Comparison of ENCODE assay signal across 37 cellular contexts in the genomic region with DNA sequence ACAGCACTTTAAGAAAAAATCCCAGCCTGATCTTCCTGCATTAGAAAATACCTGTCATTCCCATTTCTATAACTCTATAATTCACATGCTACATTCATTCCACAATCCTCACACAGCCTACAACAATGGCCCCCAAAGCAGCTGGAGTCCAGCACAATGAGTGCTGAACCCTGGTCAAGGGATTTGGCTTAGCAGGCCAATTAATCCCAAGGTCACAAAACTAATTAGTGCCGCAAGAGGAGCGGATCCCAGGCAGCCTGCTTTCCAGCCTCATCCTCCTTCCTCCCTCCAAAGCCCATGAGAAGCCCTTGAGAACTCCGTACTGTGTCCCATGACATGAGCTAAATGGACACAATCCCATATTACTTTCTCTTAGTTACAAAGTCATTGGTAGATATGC.
"Had no signal": no experiment of that assay in that cellular context is flagged by ENCODE, and none has a peak within 500 bp of the region (broad histone marks: within the 10 kb centered on the region; RNA-seq: fewer than 3 reads in every experiment).

No MANE protein-coding gene starts in this region.

- FAIRE-seq: colon, endometrium, endothelial cell of umbilical vein, frontal cortex had no signal

- H3K9me3 Mint-ChIP-seq: activated CD4-positive, alpha-beta T cell treated with anti-CD3 and anti-CD28 coated beads, Interleukin-2, amount 10 ng/mL, durations not matched to agents 24 days and 14 days; activated T-helper 1 cell treated with anti-CD3 and anti-CD28 coated beads, Interleukin-12 subunit alpha, Interleukin-12 subunit beta, Interleukin-2, Interleukin-4 antibody, amounts not matched to agents 30 ng/mL and 10 ng/mL and 1 ng/mL, durations not matched to agents 14 hours and 24 hours and 36 hours; activated T-helper 2 cell treated with anti-CD3 and anti-CD28 coated beads, Interferon-gamma antibody, Interleukin-2, Interleukin-4, amounts not matched to agents 10 μg/mL and 5 μg/mL and 100 μg/mL, durations not matched to agents 14 hours and 24 hours and 36 hours; effector memory CD8-positive, alpha-beta T cell; T-helper 2 cell treated with Interferon-gamma antibody and Interleukin-4, amounts not matched to agents 5 μg/mL and 100 μg/mL, for 36 hours had no signal

- H3K4me1 ChIP-seq: adrenal gland, body of pancreas, esophagus squamous epithelium had no signal

- ATAC-seq: activated CD4-positive, alpha-beta T cell treated with anti-CD3 and anti-CD28 coated beads for 36 hours; activated CD8-positive, alpha-beta memory T cell treated with anti-CD3 and anti-CD28 coated beads, Interleukin-2, amount 10 ng/mL, durations not matched to agents 7 days and 5 days; activated CD8-positive, alpha-beta T cell treated with anti-CD3 and anti-CD28 coated beads, Interleukin-2, amount 10 ng/mL, durations not matched to agents 7 days and 5 days; activated naive CD8-positive, alpha-beta T cell treated with anti-CD3 and anti-CD28 coated beads, Interleukin-2, amount 50 U/mL, for 24 hours; body of pancreas; effector memory CD8-positive, alpha-beta T cell; T-helper 17 cell had no signal

- H3K4me3 Mint-ChIP-seq: activated CD4-positive, alpha-beta memory T cell treated with anti-CD3 and anti-CD28 coated beads for 36 hours; activated CD4-positive, alpha-beta T cell treated with anti-CD3 and anti-CD28 coated beads for 36 hours; activated CD4-positive, alpha-beta T cell treated with anti-CD3 and anti-CD28 coated beads, Interleukin-2, amount 10 ng/mL, durations not matched to agents 24 days and 14 days; activated CD8-positive, alpha-beta memory T cell treated with anti-CD3 and anti-CD28 coated beads, Interleukin-2, amount 10 ng/mL, durations not matched to agents 7 days and 5 days; activated CD8-positive, alpha-beta T cell treated with anti-CD3 and anti-CD28 coated beads, Interleukin-2, amount 10 ng/mL, durations not matched to agents 7 days and 5 days; activated naive CD4-positive, alpha-beta T cell treated with anti-CD3 and anti-CD28 coated beads for 36 hours; activated naive CD4-positive, alpha-beta T cell treated with anti-CD3 and anti-CD28 coated beads, Interleukin-2, amount 50 U/mL, for 24 hours; activated naive CD8-positive, alpha-beta T cell treated with anti-CD3 and anti-CD28 coated beads for 36 hours; activated naive CD8-positive, alpha-beta T cell treated with anti-CD3 and anti-CD28 coated beads, Interleukin-2, amount 50 U/mL, for 24 hours; activated T-helper 1 cell treated with anti-CD3 and anti-CD28 coated beads, Interleukin-12 subunit alpha, Interleukin-12 subunit beta, Interleukin-2, Interleukin-4 antibody, amounts not matched to agents 30 ng/mL and 10 ng/mL and 1 ng/mL, durations not matched to agents 14 hours and 24 hours and 36 hours; effector memory CD8-positive, alpha-beta T cell; T-helper 17 cell; T-helper 2 cell treated with Interferon-gamma antibody and Interleukin-4, amounts not matched to agents 5 μg/mL and 100 μg/mL, for 36 hours had no signal

- H3K36me3 ChIP-seq: adrenal gland, esophagus squamous epithelium had no signal

- DNase-seq: activated CD4-positive, alpha-beta memory T cell treated with anti-CD3 and anti-CD28 coated beads for 36 hours; activated CD4-positive, alpha-beta T cell treated with anti-CD3 and anti-CD28 coated beads for 36 hours; activated CD4-positive, alpha-beta T cell treated with anti-CD3 and anti-CD28 coated beads, Interleukin-2, amount 10 ng/mL, durations not matched to agents 24 days and 14 days; activated CD4-positive, CD25-positive, alpha-beta regulatory T cell; activated CD4-positive, CD25-positive, alpha-beta regulatory T cell treated with anti-CD3 and anti-CD28 coated beads, Interleukin-2, amount 50 U/mL, for 72 hours; activated CD8-positive, alpha-beta memory T cell treated with anti-CD3 and anti-CD28 coated beads, Interleukin-2, amount 10 ng/mL, durations not matched to agents 7 days and 5 days; activated CD8-positive, alpha-beta memory T cell treated with anti-CD3 and anti-CD28 coated beads, Interleukin-2, amount 50 U/mL, for 4 hours; activated CD8-positive, alpha-beta T cell treated with anti-CD3 and anti-CD28 coated beads, Interleukin-2, amount 10 ng/mL, durations not matched to agents 7 days and 5 days; activated effector memory CD4-positive, alpha-beta T cell treated with anti-CD3 and anti-CD28 coated beads, Interleukin-2, amount 50 U/mL, for 16 hours; activated naive CD4-positive, alpha-beta T cell treated with anti-CD3 and anti-CD28 coated beads for 36 hours; activated naive CD8-positive, alpha-beta T cell treated with anti-CD3 and anti-CD28 coated beads for 36 hours; activated naive CD8-positive, alpha-beta T cell treated with anti-CD3 and anti-CD28 coated beads, Interleukin-2, amount 50 U/mL, for 24 hours; activated T-cell treated with anti-CD3 and anti-CD28 coated beads, Interleukin-2, amount 50 U/mL, for 1 hour; activated T-cell treated with anti-CD3 and anti-CD28 coated beads, Interleukin-2, amount 50 U/mL, for 48 hours; adrenal gland; amygdala; aorta; body of pancreas; caudate nucleus; cortex of kidney; dermis blood vessel endothelial cell; effector CD4-positive, alpha-beta T cell; effector memory CD8-positive, alpha-beta T cell; esophagus squamous epithelium; head of caudate nucleus; T-helper 1 cell; T-helper 17 cell; T1000 had no signal

- H3K27ac Mint-ChIP-seq: activated CD4-positive, alpha-beta memory T cell treated with anti-CD3 and anti-CD28 coated beads for 36 hours; activated CD4-positive, alpha-beta T cell treated with anti-CD3 and anti-CD28 coated beads for 36 hours; activated CD4-positive, alpha-beta T cell treated with anti-CD3 and anti-CD28 coated beads, Interleukin-2, amount 10 ng/mL, durations not matched to agents 24 days and 14 days; activated CD8-positive, alpha-beta memory T cell treated with anti-CD3 and anti-CD28 coated beads, Interleukin-2, amount 10 ng/mL, durations not matched to agents 7 days and 5 days; activated CD8-positive, alpha-beta T cell treated with anti-CD3 and anti-CD28 coated beads, Interleukin-2, amount 10 ng/mL, durations not matched to agents 7 days and 5 days; activated naive CD4-positive, alpha-beta T cell treated with anti-CD3 and anti-CD28 coated beads for 36 hours; activated naive CD4-positive, alpha-beta T cell treated with anti-CD3 and anti-CD28 coated beads, Interleukin-2, amount 50 U/mL, for 24 hours; activated naive CD8-positive, alpha-beta T cell treated with anti-CD3 and anti-CD28 coated beads for 36 hours; activated naive CD8-positive, alpha-beta T cell treated with anti-CD3 and anti-CD28 coated beads, Interleukin-2, amount 50 U/mL, for 24 hours; activated T-helper 1 cell treated with anti-CD3 and anti-CD28 coated beads, Interleukin-12 subunit alpha, Interleukin-12 subunit beta, Interleukin-2, Interleukin-4 antibody, amounts not matched to agents 30 ng/mL and 10 ng/mL and 1 ng/mL, durations not matched to agents 14 hours and 24 hours and 36 hours; activated T-helper 2 cell treated with anti-CD3 and anti-CD28 coated beads, Interferon-gamma antibody, Interleukin-2, Interleukin-4, amounts not matched to agents 10 μg/mL and 5 μg/mL and 100 μg/mL, durations not matched to agents 14 hours and 24 hours and 36 hours; effector memory CD8-positive, alpha-beta T cell; T-helper 17 cell; T-helper 2 cell treated with Interferon-gamma antibody and Interleukin-4, amounts not matched to agents 5 μg/mL and 100 μg/mL, for 36 hours had no signal

- H3K36me3 Mint-ChIP-seq: activated CD4-positive, alpha-beta memory T cell treated with anti-CD3 and anti-CD28 coated beads for 36 hours; activated CD8-positive, alpha-beta memory T cell treated with anti-CD3 and anti-CD28 coated beads, Interleukin-2, amount 10 ng/mL, durations not matched to agents 7 days and 5 days; activated naive CD4-positive, alpha-beta T cell treated with anti-CD3 and anti-CD28 coated beads, Interleukin-2, amount 50 U/mL, for 24 hours; activated naive CD8-positive, alpha-beta T cell treated with anti-CD3 and anti-CD28 coated beads for 36 hours had no signal

- H3K27me3 Mint-ChIP-seq: activated CD4-positive, alpha-beta T cell treated with anti-CD3 and anti-CD28 coated beads for 36 hours; activated CD4-positive, alpha-beta T cell treated with anti-CD3 and anti-CD28 coated beads, Interleukin-2, amount 10 ng/mL, durations not matched to agents 24 days and 14 days; activated CD8-positive, alpha-beta memory T cell treated with anti-CD3 and anti-CD28 coated beads, Interleukin-2, amount 10 ng/mL, durations not matched to agents 7 days and 5 days; activated naive CD8-positive, alpha-beta T cell treated with anti-CD3 and anti-CD28 coated beads for 36 hours; activated naive CD8-positive, alpha-beta T cell treated with anti-CD3 and anti-CD28 coated beads, Interleukin-2, amount 50 U/mL, for 24 hours had no signal

- H3K4me3 ChIP-seq: adrenal gland, body of pancreas, esophagus squamous epithelium had no signal

- H3K4me1 Mint-ChIP-seq: activated CD4-positive, alpha-beta T cell treated with anti-CD3 and anti-CD28 coated beads for 36 hours; activated CD4-positive, alpha-beta T cell treated with anti-CD3 and anti-CD28 coated beads, Interleukin-2, amount 10 ng/mL, durations not matched to agents 24 days and 14 days; activated CD8-positive, alpha-beta memory T cell treated with anti-CD3 and anti-CD28 coated beads, Interleukin-2, amount 10 ng/mL, durations not matched to agents 7 days and 5 days; activated naive CD4-positive, alpha-beta T cell treated with anti-CD3 and anti-CD28 coated beads, Interleukin-2, amount 50 U/mL, for 24 hours; activated naive CD8-positive, alpha-beta T cell treated with anti-CD3 and anti-CD28 coated beads for 36 hours; activated naive CD8-positive, alpha-beta T cell treated with anti-CD3 and anti-CD28 coated beads, Interleukin-2, amount 50 U/mL, for 24 hours had no signal

- H3K9me3 ChIP-seq: adrenal gland, body of pancreas had no signal

- H3K27ac ChIP-seq: adrenal gland, body of pancreas, epithelial cell of prostate, esophagus squamous epithelium had no signal

- H3K27me3 ChIP-seq: adrenal gland, body of pancreas had no signal
